In the genomic region with DNA sequence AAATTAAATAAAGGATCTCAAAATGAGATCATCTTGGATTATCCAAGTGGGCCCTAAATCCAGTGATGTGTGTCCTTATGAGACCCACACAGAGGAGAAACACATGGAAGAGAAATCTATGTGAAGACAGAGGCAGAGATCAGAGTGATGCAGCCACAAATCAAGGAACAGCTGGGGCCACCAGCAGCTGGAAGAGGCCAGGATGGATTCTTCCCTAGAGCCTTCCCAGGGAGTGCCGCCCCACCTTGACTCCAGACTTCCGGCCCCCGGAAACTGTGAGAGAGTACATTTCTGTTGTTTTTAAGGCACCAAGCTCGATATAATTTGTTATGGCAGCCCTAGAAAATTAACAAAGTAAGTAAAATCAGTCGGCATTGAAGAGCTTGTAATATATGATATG, we compare ENCODE assay signal across 28 cellular contexts.
"Had no signal": no experiment of that assay in that cellular context is flagged by ENCODE, and none has a peak within 500 bp of the region (broad histone marks: within the 10 kb centered on the region; RNA-seq: fewer than 3 reads in every experiment).

No MANE protein-coding gene starts in this region.

- H3K9me3 Mint-ChIP-seq: activated CD4-positive, alpha-beta memory T cell treated with anti-CD3 and anti-CD28 coated beads for 36 hours; activated CD4-positive, alpha-beta T cell treated with anti-CD3 and anti-CD28 coated beads, Interleukin-2, amount 10 ng/mL, durations not matched to agents 24 days and 14 days; activated T-helper 1 cell treated with anti-CD3 and anti-CD28 coated beads, Interleukin-12 subunit alpha, Interleukin-12 subunit beta, Interleukin-2, Interleukin-4 antibody, amounts not matched to agents 30 ng/mL and 10 ng/mL and 1 ng/mL, durations not matched to agents 14 hours and 24 hours and 36 hours; dendritic cell treated with granulocyte-macrophage colony-stimulating factor and Interleukin-4, amounts not matched to agents 40 ng/mL and 50 ng/mL, for 4 days had no signal

- H3K4me1 ChIP-seq: right lobe of liver had no signal

- H3K27me3 Mint-ChIP-seq: activated CD4-positive, alpha-beta memory T cell treated with anti-CD3 and anti-CD28 coated beads for 36 hours; activated CD4-positive, alpha-beta T cell treated with anti-CD3 and anti-CD28 coated beads, Interleukin-2, amount 10 ng/mL, durations not matched to agents 24 days and 14 days; activated naive CD4-positive, alpha-beta T cell treated with anti-CD3 and anti-CD28 coated beads, Interleukin-2, amount 10 ng/mL, durations not matched to agents 7 days and 5 days; activated naive CD8-positive, alpha-beta T cell treated with anti-CD3 and anti-CD28 coated beads, Interleukin-2, amount 10 ng/mL, durations not matched to agents 7 days and 5 days; dendritic cell treated with granulocyte-macrophage colony-stimulating factor and Interleukin-4, amounts not matched to agents 40 ng/mL and 50 ng/mL, for 4 days; T-helper 17 cell had no signal

- H3K27me3 ChIP-seq: gastroesophageal sphincter, right lobe of liver had no signal

- H3K36me3 ChIP-seq: gastroesophageal sphincter, right lobe of liver, thoracic aorta had no signal

- DNase-seq: activated CD4-positive, alpha-beta memory T cell treated with anti-CD3 and anti-CD28 coated beads for 36 hours; activated CD4-positive, alpha-beta T cell treated with anti-CD3 and anti-CD28 coated beads, Interleukin-2, amount 10 ng/mL, durations not matched to agents 24 days and 14 days; activated CD4-positive, CD25-positive, alpha-beta regulatory T cell treated with anti-CD3 and anti-CD28 coated beads, Interleukin-2, amount 50 U/mL, for 72 hours; activated CD8-positive, alpha-beta memory T cell treated with anti-CD3 and anti-CD28 coated beads, Interleukin-2, amount 50 U/mL, for 4 hours; activated gamma-delta T cell; activated naive CD4-positive, alpha-beta T cell treated with anti-CD3 and anti-CD28 coated beads, Interleukin-2, amount 10 ng/mL, durations not matched to agents 7 days and 5 days; activated naive CD8-positive, alpha-beta T cell treated with anti-CD3 and anti-CD28 coated beads, Interleukin-2, amount 10 ng/mL, durations not matched to agents 7 days and 5 days; activated T-cell treated with anti-CD3 and anti-CD28 coated beads, Interleukin-2, amount 50 U/mL, for 1 hour; central memory CD4-positive, alpha-beta T cell; effector CD8-positive, alpha-beta T cell; mesendoderm; natural killer cell; posterior cingulate gyrus; right lobe of liver; stimulated activated CD4-positive, alpha-beta T cell treated with anti-CD3 and anti-CD28 coated beads, Interleukin-12 subunit alpha, Interleukin-12 subunit beta, amount 100 ng/mL, for 4 hours; stimulated activated CD4-positive, alpha-beta T cell treated with anti-CD3 and anti-CD28 coated beads, Interleukin-4, amount 100 ng/mL, for 1 hour; stimulated activated naive CD8-positive, alpha-beta T cell treated with anti-CD3 and anti-CD28 coated beads, Interleukin-15, Interleukin-2, amounts not matched to agents 100 U/mL and 50 U/mL, for 24 hours; T-helper 17 cell; T1000; trophoblast cell had no signal

- H3K27ac Mint-ChIP-seq: activated CD4-positive, alpha-beta memory T cell treated with anti-CD3 and anti-CD28 coated beads for 36 hours; activated CD4-positive, alpha-beta T cell treated with anti-CD3 and anti-CD28 coated beads, Interleukin-2, amount 10 ng/mL, durations not matched to agents 24 days and 14 days; activated naive CD4-positive, alpha-beta T cell treated with anti-CD3 and anti-CD28 coated beads, Interleukin-2, amount 10 ng/mL, durations not matched to agents 7 days and 5 days; activated naive CD8-positive, alpha-beta T cell treated with anti-CD3 and anti-CD28 coated beads, Interleukin-2, amount 10 ng/mL, durations not matched to agents 7 days and 5 days; activated T-helper 1 cell treated with anti-CD3 and anti-CD28 coated beads, Interleukin-12 subunit alpha, Interleukin-12 subunit beta, Interleukin-2, Interleukin-4 antibody, amounts not matched to agents 30 ng/mL and 10 ng/mL and 1 ng/mL, durations not matched to agents 14 hours and 24 hours and 36 hours; dendritic cell treated with granulocyte-macrophage colony-stimulating factor and Interleukin-4, amounts not matched to agents 40 ng/mL and 50 ng/mL, for 4 days; natural killer cell; T-helper 17 cell had no signal

- H3K9me3 ChIP-seq: gastroesophageal sphincter, right lobe of liver, thoracic aorta had no signal

- H3K4me1 Mint-ChIP-seq: activated CD4-positive, alpha-beta T cell treated with anti-CD3 and anti-CD28 coated beads, Interleukin-2, amount 10 ng/mL, durations not matched to agents 24 days and 14 days; activated naive CD4-positive, alpha-beta T cell treated with anti-CD3 and anti-CD28 coated beads, Interleukin-2, amount 10 ng/mL, durations not matched to agents 7 days and 5 days; activated naive CD8-positive, alpha-beta T cell treated with anti-CD3 and anti-CD28 coated beads, Interleukin-2, amount 10 ng/mL, durations not matched to agents 7 days and 5 days; natural killer cell; T-helper 17 cell had no signal

- H3K36me3 Mint-ChIP-seq: activated CD4-positive, alpha-beta memory T cell treated with anti-CD3 and anti-CD28 coated beads for 36 hours; activated naive CD4-positive, alpha-beta T cell treated with anti-CD3 and anti-CD28 coated beads, Interleukin-2, amount 10 ng/mL, durations not matched to agents 7 days and 5 days; activated naive CD8-positive, alpha-beta T cell treated with anti-CD3 and anti-CD28 coated beads, Interleukin-2, amount 10 ng/mL, durations not matched to agents 7 days and 5 days; natural killer cell had no signal

- ATAC-seq: gastroesophageal sphincter; left lobe of liver; natural killer cell; right lobe of liver; stimulated activated naive CD8-positive, alpha-beta T cell treated with anti-CD3 and anti-CD28 coated beads, Interleukin-15, Interleukin-2, amounts not matched to agents 100 U/mL and 50 U/mL, for 24 hours; T-helper 17 cell had no signal

- H3K27ac ChIP-seq: epithelial cell of prostate, gastroesophageal sphincter, right lobe of liver, skin epidermis, thoracic aorta had no signal

- H3K4me3 ChIP-seq: gastroesophageal sphincter, lung, right lobe of liver, skin epidermis, thoracic aorta had no signal

- H3K4me3 Mint-ChIP-seq: activated CD4-positive, alpha-beta memory T cell treated with anti-CD3 and anti-CD28 coated beads for 36 hours; activated CD4-positive, alpha-beta T cell treated with anti-CD3 and anti-CD28 coated beads, Interleukin-2, amount 10 ng/mL, durations not matched to agents 24 days and 14 days; activated naive CD4-positive, alpha-beta T cell treated with anti-CD3 and anti-CD28 coated beads, Interleukin-2, amount 10 ng/mL, durations not matched to agents 7 days and 5 days; activated naive CD8-positive, alpha-beta T cell treated with anti-CD3 and anti-CD28 coated beads, Interleukin-2, amount 10 ng/mL, durations not matched to agents 7 days and 5 days; activated T-helper 1 cell treated with anti-CD3 and anti-CD28 coated beads, Interleukin-12 subunit alpha, Interleukin-12 subunit beta, Interleukin-2, Interleukin-4 antibody, amounts not matched to agents 30 ng/mL and 10 ng/mL and 1 ng/mL, durations not matched to agents 14 hours and 24 hours and 36 hours; dendritic cell treated with granulocyte-macrophage colony-stimulating factor and Interleukin-4, amounts not matched to agents 40 ng/mL and 50 ng/mL, for 4 days; natural killer cell; T-helper 17 cell had no signal
